ENCODE assay signal across 1 cellular context in the genomic region with DNA sequence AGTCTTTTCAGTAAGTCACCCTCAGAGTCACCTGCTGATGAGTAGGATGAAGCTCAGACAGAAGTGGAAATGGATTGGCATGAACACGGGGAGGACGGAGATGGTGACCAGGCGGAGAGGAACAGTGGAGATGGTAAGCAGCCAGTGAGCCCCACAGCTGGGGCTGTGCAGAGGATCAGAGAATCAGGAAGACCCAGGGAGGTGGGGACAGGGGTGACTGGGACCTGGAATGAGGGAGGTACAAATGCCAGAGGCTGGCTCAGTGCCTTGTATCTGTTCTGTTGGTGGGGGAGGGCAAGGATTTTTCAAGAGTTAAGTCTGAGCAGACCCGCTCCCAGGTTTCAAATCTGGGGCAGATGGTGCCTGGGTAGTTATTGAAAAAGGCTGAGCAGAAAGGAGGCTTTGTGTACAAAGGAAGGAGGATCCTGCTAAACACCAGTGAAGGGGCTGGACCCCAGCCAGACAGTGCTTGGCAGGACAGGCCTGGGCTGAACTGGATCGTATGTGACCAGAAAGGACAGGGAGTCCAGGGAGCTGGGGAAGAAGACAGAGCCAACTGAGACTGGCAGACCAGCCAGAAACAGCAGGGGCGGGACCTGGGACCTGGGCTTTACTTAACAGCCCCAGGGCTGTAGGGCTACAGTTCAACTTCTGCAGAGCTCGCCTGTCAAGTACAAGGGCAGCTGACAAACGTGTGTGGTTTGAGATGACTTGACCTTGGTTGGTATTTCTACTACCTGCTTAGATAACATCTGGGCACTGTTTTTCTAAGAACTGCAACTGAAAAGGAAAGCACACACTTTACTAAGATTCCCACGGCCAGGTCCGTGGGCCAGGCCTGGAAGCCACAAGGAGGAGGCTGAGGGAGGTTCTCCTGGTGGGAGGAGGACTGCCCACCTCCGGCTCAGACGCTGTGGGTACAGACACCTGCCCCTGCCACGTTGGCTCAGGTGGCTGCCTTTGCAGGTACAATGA.
TF ChIP-seq lines count a peak whose summit lies in the region.

No MANE protein-coding gene starts in this region.

TF ChIP-seq in WTC11, 78 proteins besides CTCF, POLR2A, EP300 and RAD21 (continued from another document):
- TF ChIP-seq, protein P1, sequence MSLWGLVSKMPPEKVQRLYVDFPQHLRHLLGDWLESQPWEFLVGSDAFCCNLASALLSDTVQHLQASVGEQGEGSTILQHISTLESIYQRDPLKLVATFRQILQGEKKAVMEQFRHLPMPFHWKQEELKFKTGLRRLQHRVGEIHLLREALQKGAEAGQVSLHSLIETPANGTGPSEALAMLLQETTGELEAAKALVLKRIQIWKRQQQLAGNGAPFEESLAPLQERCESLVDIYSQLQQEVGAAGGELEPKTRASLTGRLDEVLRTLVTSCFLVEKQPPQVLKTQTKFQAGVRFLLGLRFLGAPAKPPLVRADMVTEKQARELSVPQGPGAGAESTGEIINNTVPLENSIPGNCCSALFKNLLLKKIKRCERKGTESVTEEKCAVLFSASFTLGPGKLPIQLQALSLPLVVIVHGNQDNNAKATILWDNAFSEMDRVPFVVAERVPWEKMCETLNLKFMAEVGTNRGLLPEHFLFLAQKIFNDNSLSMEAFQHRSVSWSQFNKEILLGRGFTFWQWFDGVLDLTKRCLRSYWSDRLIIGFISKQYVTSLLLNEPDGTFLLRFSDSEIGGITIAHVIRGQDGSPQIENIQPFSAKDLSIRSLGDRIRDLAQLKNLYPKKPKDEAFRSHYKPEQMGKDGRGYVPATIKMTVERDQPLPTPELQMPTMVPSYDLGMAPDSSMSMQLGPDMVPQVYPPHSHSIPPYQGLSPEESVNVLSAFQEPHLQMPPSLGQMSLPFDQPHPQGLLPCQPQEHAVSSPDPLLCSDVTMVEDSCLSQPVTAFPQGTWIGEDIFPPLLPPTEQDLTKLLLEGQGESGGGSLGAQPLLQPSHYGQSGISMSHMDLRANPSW (CRISPR knock-in tag; conservative IDR thresholded peaks at IDR 0.05; ENCODE audit: low read depth), result no peak
- TF ChIP-seq, protein P2, sequence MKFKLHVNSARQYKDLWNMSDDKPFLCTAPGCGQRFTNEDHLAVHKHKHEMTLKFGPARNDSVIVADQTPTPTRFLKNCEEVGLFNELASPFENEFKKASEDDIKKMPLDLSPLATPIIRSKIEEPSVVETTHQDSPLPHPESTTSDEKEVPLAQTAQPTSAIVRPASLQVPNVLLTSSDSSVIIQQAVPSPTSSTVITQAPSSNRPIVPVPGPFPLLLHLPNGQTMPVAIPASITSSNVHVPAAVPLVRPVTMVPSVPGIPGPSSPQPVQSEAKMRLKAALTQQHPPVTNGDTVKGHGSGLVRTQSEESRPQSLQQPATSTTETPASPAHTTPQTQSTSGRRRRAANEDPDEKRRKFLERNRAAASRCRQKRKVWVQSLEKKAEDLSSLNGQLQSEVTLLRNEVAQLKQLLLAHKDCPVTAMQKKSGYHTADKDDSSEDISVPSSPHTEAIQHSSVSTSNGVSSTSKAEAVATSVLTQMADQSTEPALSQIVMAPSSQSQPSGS (CRISPR knock-in tag; IDR thresholded peaks at IDR 0.05; ENCODE audit: borderline replicate concordance, low read depth), result no peak
- TF ChIP-seq, protein P3, sequence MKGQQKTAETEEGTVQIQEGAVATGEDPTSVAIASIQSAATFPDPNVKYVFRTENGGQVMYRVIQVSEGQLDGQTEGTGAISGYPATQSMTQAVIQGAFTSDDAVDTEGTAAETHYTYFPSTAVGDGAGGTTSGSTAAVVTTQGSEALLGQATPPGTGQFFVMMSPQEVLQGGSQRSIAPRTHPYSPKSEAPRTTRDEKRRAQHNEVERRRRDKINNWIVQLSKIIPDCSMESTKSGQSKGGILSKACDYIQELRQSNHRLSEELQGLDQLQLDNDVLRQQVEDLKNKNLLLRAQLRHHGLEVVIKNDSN (CRISPR knock-in tag; IDR thresholded peaks at IDR 0.05), result no peak
- no peak for TF ChIP-seq SOX15 (CRISPR knock-in tag; IDR thresholded peaks at IDR 0.05)
- TF ChIP-seq, protein P4, sequence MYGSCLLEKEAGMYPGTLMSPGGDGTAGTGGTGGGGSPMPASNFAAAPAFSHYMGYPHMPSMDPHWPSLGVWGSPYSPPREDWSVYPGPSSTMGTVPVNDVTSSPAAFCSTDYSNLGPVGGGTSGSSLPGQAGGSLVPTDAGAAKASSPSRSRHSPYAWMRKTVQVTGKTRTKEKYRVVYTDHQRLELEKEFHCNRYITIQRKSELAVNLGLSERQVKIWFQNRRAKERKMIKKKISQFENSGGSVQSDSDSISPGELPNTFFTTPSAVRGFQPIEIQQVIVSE (CRISPR knock-in tag; IDR thresholded peaks at IDR 0.05; ENCODE audit: borderline replicate concordance), result no peak
- TF ChIP-seq CREM (CRISPR knock-in tag; IDR thresholded peaks at IDR 0.05), result no peak
